15 cellular contexts compared by ENCODE assay signal in genomic region chr19:38712161-38712748, GRCh38. TPM values are rescaled to one million over a fixed set of nuclear protein-coding genes. Genes with fewer than 3 reads are reported as not detected.
DNase-seq lines count a peak whose midpoint lies in the region; ATAC-seq, FAIRE-seq and TF ChIP-seq lines count a peak whose summit lies in the region.
"Had no signal": no experiment of that assay in that cellular context is flagged by ENCODE, and none has a peak within 500 bp of the region (broad histone marks: within the 10 kb centered on the region; RNA-seq: fewer than 3 reads in every experiment).

No MANE protein-coding gene starts in this region.

- TF ChIP-seq CTCF in adrenal gland (IDR thresholded peaks at IDR 0.05) (no peak), esophagus muscularis mucosa (IDR thresholded peaks at IDR 0.05) (no peak), ovary (IDR thresholded peaks at IDR 0.05) (no peak), thoracic aorta (IDR thresholded peaks at IDR 0.05) (no peak)

- peaks cover 0 to 91% of the 10 kb centered on the region in 2 donors for H3K36me3 ChIP-seq in adrenal gland (replicated peaks in 1 of 2)
- H3K36me3 ChIP-seq in esophagus muscularis mucosa: peaks cover 57 to 99% (median 94%) of the 10 kb centered on the region in 4 donors
- no peaks in the 10 kb centered on the region for H3K36me3 ChIP-seq in ovary
- H3K36me3 ChIP-seq in thoracic aorta: peaks cover 82% of the 10 kb centered on the region

- no peak for ATAC-seq in thoracic aorta (ENCODE audit: insufficient number of reproducible peaks, low FRiP score, low read depth)

- no peak for FAIRE-seq in RCC 7860 (lab: Jason Lieb, UNC)
- FAIRE-seq: endometrium had no signal

- H3K27me3 ChIP-seq in adrenal gland (no peaks in the 10 kb centered on the region), esophagus muscularis mucosa (no peaks in the 10 kb centered on the region), ovary (no peaks in the 10 kb centered on the region), thoracic aorta (replicated peaks; ENCODE audit: insufficient read depth) (no peaks in the 10 kb centered on the region)
- H3K27me3 ChIP-seq: hepatocyte had no signal

- DNase-seq in adrenal gland (no peak), esophagus muscularis mucosa (ENCODE audit: extremely low spot score) (no peak), ovary (no peak), thoracic aorta (ENCODE audit: low spot score) (no peak), C1 segment of cervical spinal cord (lab: John Stamatoyannopoulos, UW) (no peak), foreskin melanocyte (no peak), A172 (ENCODE audit: low spot score) (no peak), RCC 7860 (ENCODE audit: low spot score) (no peak)
- DNase-seq: activated CD4-positive, alpha-beta T cell treated with anti-CD3 and anti-CD28 coated beads, Interleukin-2, amount 50 U/mL, for 48 hours; CD4-positive, alpha-beta T cell; NCI-H1417; NCI-H524 had no signal

- no peak for TF ChIP-seq EP300 in esophagus muscularis mucosa (IDR thresholded peaks at IDR 0.05)
- no peak for TF ChIP-seq EP300 in ovary (IDR thresholded peaks at IDR 0.05)

- TF ChIP-seq POLR2A in adrenal gland (IDR thresholded peaks at IDR 0.05) (no peak), esophagus muscularis mucosa (IDR thresholded peaks at IDR 0.05; ENCODE audit: low read depth) (no peak), ovary (IDR thresholded peaks at IDR 0.05) (no peak)

- H3K4me3 ChIP-seq in adrenal gland (no peak overlapping the region), esophagus muscularis mucosa (no peak overlapping the region), ovary (no peak overlapping the region), thoracic aorta (no peak overlapping the region)
- H3K4me3 ChIP-seq: hepatocyte had no signal

- peaks cover 60 to 80% of the 10 kb centered on the region in 2 donors for H3K4me1 ChIP-seq in adrenal gland (replicated peaks in 1 of 2)
- H3K4me1 ChIP-seq in esophagus muscularis mucosa: peaks cover 89 to 100% (median 91%) of the 10 kb centered on the region in 4 donors
- peaks cover 22% of the 10 kb centered on the region for H3K4me1 ChIP-seq in ovary (ENCODE audit: insufficient read depth)
- H3K4me1 ChIP-seq in thoracic aorta (ENCODE audit: control insufficient read depth in 1 of 2, low read depth in 2 of 2): peaks cover 49 to 86% of the 10 kb centered on the region in 2 donors

- intact Hi-C loops in adrenal gland (cut with DNase I): no loop called here
- intact Hi-C loops in esophagus muscularis mucosa (cut with DNase I): no loop called here
- intact Hi-C loops in ovary (cut with DNase I): loop anchor here in 2 of 4 donors (2.0 to 5.0 kb wide), 2 partner anchors 57 to 60 kb away; no protein-coding TSS in a partner anchor

- H3K9me3 ChIP-seq in adrenal gland (replicated peaks in 1 of 3): no peaks in the 10 kb centered on the region
- H3K9me3 ChIP-seq in esophagus muscularis mucosa: no peaks in the 10 kb centered on the region
- H3K9me3 ChIP-seq in ovary: no peaks in the 10 kb centered on the region
- no peaks in the 10 kb centered on the region for H3K9me3 ChIP-seq in thoracic aorta

- H3K27ac ChIP-seq in adrenal gland (peak overlapping the region; percentile 49 to 93 (median 82)), esophagus muscularis mucosa (replicated peaks in 1 of 4) (peak overlapping the region; percentile 92 to 98 (median 96)), ovary (peak overlapping the region; percentile 16 to 35), thoracic aorta (peak overlapping the region; percentile 81 to 82)

- WGBS in adrenal gland, 4 donors: 70 to 90% (median 78%) methylated on average over 8 to 15 of the region's 15 CpGs
- WGBS in esophagus muscularis mucosa: 80% methylated on average over 8 of the region's 15 CpGs
- WGBS in ovary, 3 donors: 58 to 74% (median 67%) methylated on average over 15 of the region's 15 CpGs

RNA-seq across cellular contexts. Expression of gene CAPN12, which starts 32.0 kb away (rescaled TPM):
- total RNA-seq in adrenal gland (1 to 10 TPM in 5 of 8 donors, under 1 TPM in 2, not detected in 1; 0.39 to 5.0 (median 3.7) TPM), esophagus muscularis mucosa (1 to 10 TPM in 3 of 4 donors, under 1 TPM in 1; 0.83 to 2.1 (median 1.6) TPM), ovary (1 to 10 TPM in 5 of 7 donors, under 1 TPM in 2; 0.81 to 8.0 (median 3.1) TPM), thoracic aorta (1 to 10 TPM in 1 of 2 donors, under 1 TPM in 1; 0.81 to 2.1 TPM)
- polyA plus RNA-seq in adrenal gland (10 to 100 TPM in 2 of 3 donors, under 1 TPM in 1; 0.68 to 23.1 (median 11.2) TPM), ovary (1 to 10 TPM in 1 of 2 donors, under 1 TPM in 1; 0.22 to 3.6 TPM)
- not detected in 2 replicates for total RNA-seq in A172 (2014; rRNA removed; shearing (Covaris generic))
- total RNA-seq: RPMI7951 had no signal

Comparison
In these comparisons a context has a peak if more than half of its experiments do, and no peak if none do; other contexts are left out.
1. H3K27ac ChIP-seq: peak in every context shown above with its lines; median percentile 96 in esophagus muscularis mucosa; 82 in adrenal gland; 82 in thoracic aorta; 26 in ovary.